ENCODE assay signal across 9 cellular contexts in genomic region chr1:156928043-156928602, GRCh38. TPM values are rescaled to one million over a fixed set of nuclear protein-coding genes. Genes with fewer than 3 reads are reported as not detected.
DNase-seq lines count a peak whose midpoint lies in the region; ATAC-seq and TF ChIP-seq lines count a peak whose summit lies in the region.
"Had no signal": no experiment of that assay in that cellular context is flagged by ENCODE, and none has a peak within 500 bp of the region (broad histone marks: within the 10 kb centered on the region; RNA-seq: fewer than 3 reads in every experiment).

No MANE protein-coding gene starts in this region.

- H3K4me1 ChIP-seq in Caco-2 (no peaks in the 10 kb centered on the region), mesenchymal stem cell (ENCODE audit: control insufficient read depth, insufficient read depth, low read depth, low read length) (peaks cover 20% of the 10 kb centered on the region)

- no peaks in the 10 kb centered on the region for H3K9me3 Mint-ChIP-seq in Caco-2 (ENCODE audit: unreplicated experiment)
- H3K9me3 Mint-ChIP-seq in activated T-helper 17 cell treated with anti-CD3 and anti-CD28 coated beads, Interleukin-2, amount 50 U/mL, for 72 hours = no peaks in the 10 kb centered on the region

- H3K27ac Mint-ChIP-seq in Caco-2 (ENCODE audit: unreplicated experiment) = no peak overlapping the region
- no peak overlapping the region for H3K27ac Mint-ChIP-seq in activated T-helper 17 cell treated with anti-CD3 and anti-CD28 coated beads, Interleukin-2, amount 50 U/mL, for 72 hours

- peaks cover 31% of the 10 kb centered on the region for H3K27me3 Mint-ChIP-seq in Caco-2 (ENCODE audit: insufficient read depth, unreplicated experiment)
- peaks cover 57% of the 10 kb centered on the region for H3K27me3 Mint-ChIP-seq in activated T-helper 17 cell treated with anti-CD3 and anti-CD28 coated beads, Interleukin-2, amount 50 U/mL, for 72 hours

- H3K4ac ChIP-seq in mesenchymal stem cell (ENCODE audit: low read depth in 1 of 2, low read length in 2 of 2) = no peak overlapping the region

- H2AFZ ChIP-seq in mesenchymal stem cell (ENCODE audit: low read depth, low read length) = peak overlapping the region; percentile 18

- peak; percentile 1 for ATAC-seq in activated T-helper 17 cell treated with anti-CD3 and anti-CD28 coated beads, Interleukin-2, amount 50 U/mL, for 72 hours (replicated peaks)
- no peak for ATAC-seq in HG03342 (IDR thresholded peaks at IDR 0.05; ENCODE audit: unreplicated experiment)

- DNase-seq in AG04449 (ENCODE audit: low read depth, low spot score) = no peak
- no peak for DNase-seq in Caco-2
- DNase-seq in mesenchymal stem cell = no peak
- DNase-seq in NCI-H1436 treated with DMSO at 0.1 percent for 48 hours (lab: John Stamatoyannopoulos, UW) = no peak
- DNase-seq in GM10248 (ENCODE audit: extremely low spot score) = no peak
- no peak for DNase-seq in SHP77 (lab: John Stamatoyannopoulos, UW)

- H3K4me1 Mint-ChIP-seq in Caco-2 (ENCODE audit: low read depth, unreplicated experiment) = peaks cover 6% of the 10 kb centered on the region
- H3K4me1 Mint-ChIP-seq in activated T-helper 17 cell treated with anti-CD3 and anti-CD28 coated beads, Interleukin-2, amount 50 U/mL, for 72 hours = peaks cover 8% of the 10 kb centered on the region

- intact Hi-C loops in Caco-2 (cut with micrococcal nuclease; ENCODE audit: unreplicated experiment) = loop anchor here (10.0 kb wide), 1 partner anchor 147 kb away; no protein-coding TSS in a partner anchor

- peak overlapping the region; percentile 13 for H2BK15ac ChIP-seq in mesenchymal stem cell (ENCODE audit: low read depth, poor library complexity, severe bottlenecking)

- no peaks in the 10 kb centered on the region for H3K79me1 ChIP-seq in mesenchymal stem cell (replicated peaks; ENCODE audit: low read length, poor library complexity, severe bottlenecking)

- H3K36me3 ChIP-seq in Caco-2 (ENCODE audit: control insufficient read depth, insufficient read depth, low read length) = no peaks in the 10 kb centered on the region
- H3K36me3 ChIP-seq in mesenchymal stem cell (ENCODE audit: control insufficient read depth in 1 of 2, insufficient read depth in 2 of 2, low read depth in 1 of 2, low read length in 2 of 2) = no peaks in the 10 kb centered on the region

- peak overlapping the region; percentile 64 for H3K4me3 Mint-ChIP-seq in Caco-2 (ENCODE audit: unreplicated experiment)
- H3K4me3 Mint-ChIP-seq in activated T-helper 17 cell treated with anti-CD3 and anti-CD28 coated beads, Interleukin-2, amount 50 U/mL, for 72 hours = peak overlapping the region; percentile 27

- no peak overlapping the region for H2AK5ac ChIP-seq in mesenchymal stem cell (ENCODE audit: low read length, severe bottlenecking)

- H3K9me3 ChIP-seq in Caco-2 = no peaks in the 10 kb centered on the region
- H3K9me3 ChIP-seq in mesenchymal stem cell (ENCODE audit: control insufficient read depth, low read length) = no peaks in the 10 kb centered on the region

- peaks cover 24% of the 10 kb centered on the region for H3K36me3 Mint-ChIP-seq in Caco-2 (ENCODE audit: insufficient read depth, unreplicated experiment)
- H3K36me3 Mint-ChIP-seq in activated T-helper 17 cell treated with anti-CD3 and anti-CD28 coated beads, Interleukin-2, amount 50 U/mL, for 72 hours (ENCODE audit: low read depth) = no peaks in the 10 kb centered on the region

- peaks cover 2% of the 10 kb centered on the region; the same call in 1 of the 2 replicates for H3K27me3 ChIP-seq in Caco-2 (replicated peaks; ENCODE audit: control insufficient read depth, insufficient read depth, low read length)
- H3K27me3 ChIP-seq in mesenchymal stem cell (ENCODE audit: control insufficient read depth in 1 of 2, insufficient read depth in 1 of 2, low read length in 2 of 2) = peaks cover 61 to 70% of the 10 kb centered on the region in 2 experiments

- no peak overlapping the region for H4K91ac ChIP-seq in mesenchymal stem cell (ENCODE audit: low read length)

- H3K4me3 ChIP-seq in AG04449 (ENCODE audit: low read depth, low read length) (peak overlapping the region; percentile 55; the same call in 1 of the 2 replicates), Caco-2 (ENCODE audit: low read depth, low read length) (peak overlapping the region; percentile 43), mesenchymal stem cell (ENCODE audit: insufficient read depth in 1 of 2, low read depth in 1 of 2, low read length in 2 of 2) (peak overlapping the region in 1 of 2 experiments; percentile 70)

- no peak overlapping the region for H3K9ac ChIP-seq in mesenchymal stem cell (ENCODE audit: low read length)

- CTCF ChIA-PET in AG04449 (lab: Yijun Ruan, JAX) (interaction anchor here (0.6 to 12.0 kb wide), 45 partner anchors 9 to 300 kb away, joined by 3 to 678 read pairs (median 5); partner anchors contain the start of genes INSRR, ISG20L2, METTL25B and NTRK1), Caco-2 (lab: Charles Lee) (interaction anchor here (0.5 to 2.1 kb wide), 33 partner anchors 9 to 309 kb away, joined by 3 to 36 read pairs (median 4); partner anchors contain the start of genes HAPLN2, ISG20L2, METTL25B and MRPL24), GM10248 (lab: Yijun Ruan, JAX) (interaction anchor here (0.7 to 3.8 kb wide), 20 partner anchors 9 to 300 kb away, joined by 3 to 20 read pairs (median 4); partner anchors contain the start of genes NTRK1 and PEAR1)

- no TSS peak for BruUV-seq in Caco-2 (replicated peaks; lab: Mats Ljungman, UMichigan)

- H3K14ac ChIP-seq in mesenchymal stem cell (ENCODE audit: low read length in 2 of 2) = no peak overlapping the region

- no peak overlapping the region for H2BK5ac ChIP-seq in mesenchymal stem cell (ENCODE audit: low read depth, low read length, poor library complexity, severe bottlenecking)

- peak overlapping the region in 1 of 2 experiments; percentile 60 for H3K23ac ChIP-seq in mesenchymal stem cell (ENCODE audit: low read length in 2 of 2)

- POLR2A ChIA-PET in AG04449 (lab: Yijun Ruan, JAX) = interaction anchor here (0.5 to 1.1 kb wide), 2 partner anchors 129 to 200 kb away, joined by 3 read pairs; partner anchors contain the start of genes ISG20L2 and METTL25B
- POLR2A ChIA-PET in Caco-2 (lab: Charles Lee) = interaction anchor here (0.7 to 0.8 kb wide), 2 partner anchors 41 to 114 kb away, joined by 3 to 11 read pairs; no protein-coding TSS in a partner anchor
- POLR2A ChIA-PET in GM10248 (lab: Yijun Ruan, JAX) = interaction anchor here (0.7 kb wide), 1 partner anchor 24 kb away, joined by 4 read pairs; no protein-coding TSS in a partner anchor

- H2BK12ac ChIP-seq in mesenchymal stem cell (ENCODE audit: low read length in 2 of 2) = no peak overlapping the region

- TF ChIP-seq CTCF in AG04449 (IDR thresholded peaks at IDR 0.05; ENCODE audit: insufficient read depth, low read length, missing control alignments) = no peak
- TF ChIP-seq CTCF in Caco-2 (IDR thresholded peaks at IDR 0.05; ENCODE audit: insufficient read depth in 1 of 2, low read depth in 1 of 2, low read length in 1 of 2, severe bottlenecking in 1 of 2, unreplicated experiment in 1 of 2) = no peak
- no peak for TF ChIP-seq CTCF in GM10248 (IDR thresholded peaks at IDR 0.05; ENCODE audit: control extremely low read depth, extremely low read depth, low read depth, missing control alignments)

- WGBS in mesenchymal stem cell = 15% methylated on average over 4 of the region's 4 CpGs

- no peak overlapping the region for H3K4me2 ChIP-seq in mesenchymal stem cell (ENCODE audit: low read length, poor library complexity, severe bottlenecking)

- H2BK120ac ChIP-seq in mesenchymal stem cell (ENCODE audit: low read depth, low read length) = no peak overlapping the region

- no peak overlapping the region for H3K18ac ChIP-seq in mesenchymal stem cell (ENCODE audit: low read depth in 1 of 2, low read length in 2 of 2)

- no peak overlapping the region for H4K8ac ChIP-seq in mesenchymal stem cell (ENCODE audit: low read length)

- H3K27ac ChIP-seq in mesenchymal stem cell (ENCODE audit: low read length, poor library complexity, severe bottlenecking) = no peak overlapping the region

RNA-seq across cellular contexts. Expression of gene LRRC71, which starts 7.7 kb away (rescaled TPM):
- not detected in 2 replicates for total RNA-seq in Caco-2 (2022)
- total RNA-seq in activated T-helper 17 cell treated with anti-CD3 and anti-CD28 coated beads, Interleukin-2, amount 50 U/mL, for 72 hours = not detected
- 0.03 TPM for polyA plus RNA-seq in mesenchymal stem cell (2013, experiment 1 of 2)
- 0.05 TPM for polyA plus RNA-seq in mesenchymal stem cell (2013, experiment 2 of 2)
- total RNA-seq: H7 had no signal

RNA-seq across cellular contexts. Expression of gene PEAR1, which starts 34.6 kb away (rescaled TPM):
- 0.18 and 0.39 TPM in 2 replicates for total RNA-seq in Caco-2 (2022)
- not detected for total RNA-seq in activated T-helper 17 cell treated with anti-CD3 and anti-CD28 coated beads, Interleukin-2, amount 50 U/mL, for 72 hours
- 20.5 TPM for polyA plus RNA-seq in mesenchymal stem cell (2013, experiment 1 of 2)
- polyA plus RNA-seq in mesenchymal stem cell (2013, experiment 2 of 2) = 20.1 TPM
